1 cellular context compared by ENCODE assay signal in genomic region chr4:173051697-173052096, GRCh38.
TF ChIP-seq lines count a peak whose summit lies in the region.

No MANE protein-coding gene starts in this region.

TF ChIP-seq in SK-N-SH, 30 proteins besides CTCF, POLR2A, EP300 and RAD21 (continued from another document):
- TF ChIP-seq REST (IDR thresholded peaks at IDR 0.05; ENCODE audit: low read depth, low read length) (no peak), POLR2AphosphoS5 (IDR thresholded peaks at IDR 0.05; ENCODE audit: low read depth, low read length) (no peak), NFIC (IDR thresholded peaks at IDR 0.05; ENCODE audit: borderline replicate concordance) (no peak), ZBTB33 (IDR thresholded peaks at IDR 0.05; ENCODE audit: borderline replicate concordance, low read depth) (no peak), USF2 (IDR thresholded peaks at IDR 0.05; ENCODE audit: borderline replicate concordance, low read depth, low read length) (no peak), SMC3 (IDR thresholded peaks at IDR 0.05; ENCODE audit: low read depth, low read length) (no peak), RCOR1 (IDR thresholded peaks at IDR 0.05; ENCODE audit: low read length) (no peak)
